Comparison of ENCODE assay signal across 19 cellular contexts in the genomic region with DNA sequence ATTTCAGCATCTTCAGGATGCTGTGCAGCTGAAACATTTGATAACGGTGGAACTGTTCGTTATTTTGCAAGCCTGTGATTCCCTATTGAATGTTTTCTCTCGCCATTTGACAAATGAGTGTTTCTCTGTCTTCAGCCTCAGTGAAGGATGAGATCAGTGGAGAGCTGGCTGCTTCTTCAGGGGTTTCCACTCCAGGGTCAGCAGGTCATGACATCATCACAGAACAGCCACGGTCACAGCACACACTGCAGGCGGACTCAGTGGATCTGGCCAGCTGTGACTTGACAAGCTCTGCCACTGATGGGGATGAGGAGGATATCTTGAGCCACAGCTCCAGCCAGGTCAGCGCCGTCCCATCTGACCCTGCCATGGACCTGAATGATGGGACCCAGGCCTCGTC. TPM values are rescaled to one million over a fixed set of nuclear protein-coding genes. Genes with fewer than 3 reads are reported as not detected.
DNase-seq lines count a peak whose midpoint lies in the region; ATAC-seq, FAIRE-seq and TF ChIP-seq lines count a peak whose summit lies in the region.
"Had no signal": no experiment of that assay in that cellular context is flagged by ENCODE, and none has a peak within 500 bp of the region (broad histone marks: within the 10 kb centered on the region; RNA-seq: fewer than 3 reads in every experiment).

No MANE protein-coding gene starts in this region.

- FAIRE-seq in HepG2 (lab: Jason Lieb, UNC), result no peak
- FAIRE-seq: A549, H1 had no signal

- H3K36me3 Mint-ChIP-seq in progenitor cell of endocrine pancreas (ENCODE audit: insufficient read depth), result peaks cover 35% of the 10 kb centered on the region

- TF ChIP-seq EP300 in HepG2 (IDR thresholded peaks at IDR 0.05; ENCODE audit: low read depth in 2 of 2, low read length in 2 of 2) (no peak), HepG2 (CRISPR knock-in tag; IDR thresholded peaks at IDR 0.05; ENCODE audit: borderline replicate concordance) (no peak)

- no peaks in the 10 kb centered on the region for H3K9me3 Mint-ChIP-seq in progenitor cell of endocrine pancreas (ENCODE audit: low read depth)
- H3K9me3 Mint-ChIP-seq: CD4-positive, alpha-beta memory T cell had no signal

- no peak overlapping the region for H3K9ac ChIP-seq in HepG2 (ENCODE audit: insufficient read depth, low read depth, low read length)
- no peak overlapping the region for H3K9ac ChIP-seq in liver (ENCODE audit: low read depth in 1 of 2, low read length in 2 of 2)

- no peak overlapping the region for H3K4me3 Mint-ChIP-seq in progenitor cell of endocrine pancreas (ENCODE audit: low read depth)
- H3K4me3 Mint-ChIP-seq: CD4-positive, alpha-beta memory T cell had no signal

- BruUV-seq in HepG2 (replicated peaks; lab: Mats Ljungman, UMichigan), result no TSS peak

- no peak for TF ChIP-seq RAD21 in HepG2 (CRISPR knock-in tag; IDR thresholded peaks at IDR 0.05)
- no peak for TF ChIP-seq RAD21 in liver (IDR thresholded peaks at IDR 0.05)

- no peaks in the 10 kb centered on the region for H3K27me3 Mint-ChIP-seq in progenitor cell of endocrine pancreas
- H3K27me3 Mint-ChIP-seq: CD4-positive, alpha-beta memory T cell had no signal

- 98% methylated on average over 4 of the region's 8 CpGs for WGBS in HepG2 (ENCODE audit: low lambda C conversion rate)
- 79% methylated on average over 5 of the region's 8 CpGs for WGBS in right lobe of liver (ENCODE audit: insufficient coverage, low coverage, low lambda C conversion rate, missing lambda C conversion rate)
- 89% methylated on average over 8 of the region's 8 CpGs for whole genome bisulfite sequencing in liver

- H3K27me3 ChIP-seq in HepG2 (ENCODE audit: control insufficient read depth in 1 of 2, insufficient read depth in 2 of 2, low read length in 2 of 2) (no peaks in the 10 kb centered on the region), right lobe of liver (no peaks in the 10 kb centered on the region), liver (ENCODE audit: control insufficient read depth in 4 of 4, insufficient read depth in 4 of 4, low read length in 3 of 4) (no peaks in the 10 kb centered on the region)

- DNase-seq in HepG2 (ENCODE audit: low spot score), result no peak
- DNase-seq in right lobe of liver, result no peak
- DNase-seq in progenitor cell of endocrine pancreas (ENCODE audit: low spot score, unreplicated experiment), result no peak
- DNase-seq in epidermal melanocyte (ENCODE audit: insufficient read length, low spot score), result no peak
- DNase-seq in HPDE6-E6E7 (ENCODE audit: extremely low spot score), result no peak
- DNase-seq in effector CD8-positive, alpha-beta T cell (lab: John Stamatoyannopoulos, UW), result no peak
- DNase-seq: AML-193; Calu3; CD4-positive, alpha-beta memory T cell; DMS79 treated with DMSO at 0.1 percent for 48 hours; GF-D8 had no signal

- intact Hi-C loops in HepG2 (cut with micrococcal nuclease; ENCODE audit: unreplicated experiment), result no loop called here
- intact Hi-C loops in right lobe of liver (cut with DNase I), result no loop called here

- H3K4me1 Mint-ChIP-seq in progenitor cell of endocrine pancreas (ENCODE audit: low read depth), result no peaks in the 10 kb centered on the region

- POLR2A ChIA-PET in HepG2 (lab: Yijun Ruan, JAX), result no interaction called here

- no peaks in the 10 kb centered on the region for H4K20me1 ChIP-seq in HepG2 (ENCODE audit: insufficient read depth, low read length)

- H3K4me1 ChIP-seq in HepG2 (ENCODE audit: insufficient read depth, low read length) (no peaks in the 10 kb centered on the region), right lobe of liver (no peaks in the 10 kb centered on the region), liver (ENCODE audit: control insufficient read depth in 4 of 4, insufficient read depth in 4 of 4, low read length in 3 of 4) (no peaks in the 10 kb centered on the region)
- H3K4me1 ChIP-seq: A549, HAP-1 had no signal

- H3K36me3 ChIP-seq in HepG2 (replicated peaks in 1 of 2; ENCODE audit: control insufficient read depth in 1 of 2, insufficient read depth in 2 of 2, low read length in 2 of 2), result peaks cover 30 to 69% of the 10 kb centered on the region in 2 experiments; a peak in 4 of 5 replicates
- H3K36me3 ChIP-seq in right lobe of liver, result peaks cover 0 to 49% (median 21%) of the 10 kb centered on the region in 4 donors
- peaks cover 13 to 62% (median 36%) of the 10 kb centered on the region in 4 donors for H3K36me3 ChIP-seq in liver (ENCODE audit: control insufficient read depth in 4 of 4, insufficient read depth in 3 of 4, low read depth in 1 of 4, low read length in 3 of 4)

- TF ChIP-seq CTCF in HepG2 (CRISPR knock-in tag; IDR thresholded peaks at IDR 0.05), result no peak
- no peak for TF ChIP-seq CTCF in right lobe of liver (IDR thresholded peaks at IDR 0.05)
- no peak for TF ChIP-seq CTCF in liver (IDR thresholded peaks at IDR 0.05; ENCODE audit: low read depth, low read length, missing input control)
- no peak for TF ChIP-seq CTCF in progenitor cell of endocrine pancreas (IDR thresholded peaks at IDR 0.05; ENCODE audit: unreplicated experiment)

- no peaks in the 10 kb centered on the region for H3K79me2 ChIP-seq in HepG2 (ENCODE audit: insufficient read depth, low read length)

- CTCF ChIA-PET in HepG2 (lab: Yijun Ruan, JAX; ENCODE audit: low intra/inter-chr PET ratio, low total read pairs), result no interaction called here

- TF ChIP-seq POLR2A in HepG2 (IDR thresholded peaks at IDR 0.05; ENCODE audit: insufficient read depth in 1 of 2, low read depth in 2 of 2, low read length in 2 of 2), result no peak
- TF ChIP-seq POLR2A in right lobe of liver (IDR thresholded peaks at IDR 0.05), result no peak

- no peak overlapping the region for H3K27ac ChIP-seq in HepG2 (ENCODE audit: extremely low read length, insufficient read depth, low read length)
- H3K27ac ChIP-seq in right lobe of liver, result no peak overlapping the region
- no peak overlapping the region for H3K27ac ChIP-seq in liver (ENCODE audit: low read depth in 1 of 2, low read length in 2 of 2)
- H3K27ac ChIP-seq: 22Rv1, A549, C4-2B had no signal

- peak overlapping the region; percentile 27 for H3K27ac Mint-ChIP-seq in progenitor cell of endocrine pancreas
- H3K27ac Mint-ChIP-seq: CD4-positive, alpha-beta memory T cell had no signal

- in situ Hi-C loops in HepG2 (cut with HindIII; ENCODE audit: extremely low pct_ligation_motif_present, low pct_unique_long_range_greater_than_20kb), result no loop called here

- no peaks in the 10 kb centered on the region for H3K9me3 ChIP-seq in HepG2 (ENCODE audit: low read length)
- H3K9me3 ChIP-seq in right lobe of liver, result no peaks in the 10 kb centered on the region
- no peaks in the 10 kb centered on the region for H3K9me3 ChIP-seq in liver (ENCODE audit: control insufficient read depth in 4 of 4, low read length in 3 of 4)
- H3K9me3 ChIP-seq: A549, HAP-1 had no signal

- ATAC-seq in HepG2 (no peak), right lobe of liver (no peak)
- ATAC-seq: A549 had no signal

- no peak overlapping the region for H2AFZ ChIP-seq in HepG2 (ENCODE audit: low read length)

- H3K4me3 ChIP-seq in HepG2 (replicated peaks in 1 of 3; ENCODE audit: insufficient read depth in 1 of 3, low read depth in 2 of 3, low read length in 3 of 3) (no peak overlapping the region), right lobe of liver (no peak overlapping the region), liver (ENCODE audit: low read depth in 1 of 3, low read length in 3 of 3) (no peak overlapping the region)
- H3K4me3 ChIP-seq: A549, HAP-1 had no signal

- H3K4me2 ChIP-seq in HepG2 (ENCODE audit: low read depth, low read length), result no peak overlapping the region
- H3K4me2 ChIP-seq: A549 had no signal

RNA-seq across cellular contexts. Expression of gene HTT, which starts 52.6 kb away (rescaled TPM):
- 19.5 and 34.3 TPM in 2 replicates for total RNA-seq in HepG2 (2016; rRNA removed; fragmentation: Illumina TruSeq; extraction: Trizol)
- 8.9 and 9.0 TPM in 2 replicates for total RNA-seq in HepG2 (2016; cell fraction: cytosol; rRNA removed; fragmentation: Illumina TruSeq; extraction: Trizol; ENCODE audit: low read depth)
- total RNA-seq in HepG2 (2016; cell fraction: insoluble cytoplasmic fraction; rRNA removed; fragmentation: Illumina TruSeq; extraction: Trizol), result 19.6 and 34.7 TPM in 2 replicates
- 12.0 and 13.5 TPM in 2 replicates for total RNA-seq in HepG2 (2016; cell fraction: membrane; rRNA removed; fragmentation: Illumina TruSeq; extraction: Trizol)
- 44.5 and 53.3 TPM in 2 replicates for total RNA-seq in HepG2 (2016; cell fraction: nucleus; rRNA removed; fragmentation: Illumina TruSeq; extraction: Trizol)
- 17.5 and 21.0 TPM in 2 replicates for polyA plus RNA-seq in HepG2 (2011; rRNA removed)
- polyA plus RNA-seq in HepG2 (2011; cell fraction: cytosol; rRNA removed), result 8.1 and 12.3 TPM in 2 replicates
- polyA plus RNA-seq in HepG2 (2011; cell fraction: nucleus; rRNA removed), result 77.2 and 88.2 TPM in 2 replicates
- polyA plus RNA-seq in HepG2 (2012), result 19.2 and 21.9 TPM in 2 replicates
- 0.76 and 0.89 TPM in 2 replicates for polyA plus RNA-seq in HepG2 (2016; cell fraction: cytosol; fragmentation: Illumina TruSeq; extraction: Trizol; ENCODE audit: low read depth)
- polyA plus RNA-seq in HepG2 (2016; cell fraction: insoluble cytoplasmic fraction; fragmentation: Illumina TruSeq; extraction: Trizol; ENCODE audit: low read depth), result 11.2 and 16.6 TPM in 2 replicates
- polyA plus RNA-seq in HepG2 (2016; cell fraction: membrane; fragmentation: Illumina TruSeq; extraction: Trizol; ENCODE audit: low read depth), result 1.9 and 2.0 TPM in 2 replicates
- 51.6 and 58.9 TPM in 2 replicates for polyA plus RNA-seq in HepG2 (2016; cell fraction: nucleus; fragmentation: Illumina TruSeq; extraction: Trizol; ENCODE audit: insufficient read depth, low read depth)
- 75.1 and 127 TPM in 2 replicates for polyA minus RNA-seq in HepG2 (2011; rRNA and poly(A)+ RNA removed; ENCODE audit: low replicate concordance)
- 57.9 and 59.9 TPM in 2 replicates for polyA minus RNA-seq in HepG2 (2011; cell fraction: cytosol; rRNA and poly(A)+ RNA removed)
- polyA minus RNA-seq in HepG2 (2011; cell fraction: nucleus; rRNA and poly(A)+ RNA removed), result 131 and 135 TPM in 2 replicates
- 10 to 100 TPM; 25.5 to 37.8 (median 30.3) TPM for total RNA-seq in right lobe of liver
- total RNA-seq in liver, result 10 to 100 TPM; 23.5 to 39.8 TPM
- polyA plus RNA-seq in liver, result 1 to 10 TPM; 8.6 to 9.3 TPM
- 82.8 and 89.4 TPM in 2 replicates for total RNA-seq in progenitor cell of endocrine pancreas

RNA-seq across cellular contexts. Expression of gene HTT-AS, which starts 52.8 kb away (rescaled TPM):
- total RNA-seq in HepG2 (2016; rRNA removed; fragmentation: Illumina TruSeq; extraction: Trizol) (not detected in 2 replicates), right lobe of liver (not detected), liver (not detected), progenitor cell of endocrine pancreas (not detected in 2 replicates)
- total RNA-seq in HepG2 (2016; cell fraction: cytosol; rRNA removed; fragmentation: Illumina TruSeq; extraction: Trizol; ENCODE audit: low read depth), result not detected in 2 replicates
- total RNA-seq in HepG2 (2016; cell fraction: insoluble cytoplasmic fraction; rRNA removed; fragmentation: Illumina TruSeq; extraction: Trizol), result not detected in 2 replicates
- not detected in 2 replicates for total RNA-seq in HepG2 (2016; cell fraction: membrane; rRNA removed; fragmentation: Illumina TruSeq; extraction: Trizol)
- total RNA-seq in HepG2 (2016; cell fraction: nucleus; rRNA removed; fragmentation: Illumina TruSeq; extraction: Trizol), result not detected in 2 replicates
- polyA plus RNA-seq in HepG2 (2011; rRNA removed) (not detected in 2 replicates), liver (not detected)
- not detected in 2 replicates for polyA plus RNA-seq in HepG2 (2011; cell fraction: cytosol; rRNA removed)
- not detected in 2 replicates for polyA plus RNA-seq in HepG2 (2011; cell fraction: nucleus; rRNA removed)
- not detected in 2 replicates for polyA plus RNA-seq in HepG2 (2012)
- not detected in 2 replicates for polyA plus RNA-seq in HepG2 (2016; cell fraction: cytosol; fragmentation: Illumina TruSeq; extraction: Trizol; ENCODE audit: low read depth)
- not detected in 2 replicates for polyA plus RNA-seq in HepG2 (2016; cell fraction: insoluble cytoplasmic fraction; fragmentation: Illumina TruSeq; extraction: Trizol; ENCODE audit: low read depth)
- polyA plus RNA-seq in HepG2 (2016; cell fraction: membrane; fragmentation: Illumina TruSeq; extraction: Trizol; ENCODE audit: low read depth), result not detected in 2 replicates
- polyA plus RNA-seq in HepG2 (2016; cell fraction: nucleus; fragmentation: Illumina TruSeq; extraction: Trizol; ENCODE audit: insufficient read depth, low read depth), result not detected in 2 replicates
- polyA minus RNA-seq in HepG2 (2011; rRNA and poly(A)+ RNA removed; ENCODE audit: low replicate concordance), result not detected in 2 replicates
- not detected in 2 replicates for polyA minus RNA-seq in HepG2 (2011; cell fraction: cytosol; rRNA and poly(A)+ RNA removed)
- not detected in 2 replicates for polyA minus RNA-seq in HepG2 (2011; cell fraction: nucleus; rRNA and poly(A)+ RNA removed)
- total RNA-seq: Calu3; CD4-positive, alpha-beta memory T cell; H1; HT-29 had no signal
- polyA plus RNA-seq: A549; BJ; CD4-positive, alpha-beta memory T cell; H1 had no signal
